ENCODE assay signal across 8 cellular contexts in the genomic region with DNA sequence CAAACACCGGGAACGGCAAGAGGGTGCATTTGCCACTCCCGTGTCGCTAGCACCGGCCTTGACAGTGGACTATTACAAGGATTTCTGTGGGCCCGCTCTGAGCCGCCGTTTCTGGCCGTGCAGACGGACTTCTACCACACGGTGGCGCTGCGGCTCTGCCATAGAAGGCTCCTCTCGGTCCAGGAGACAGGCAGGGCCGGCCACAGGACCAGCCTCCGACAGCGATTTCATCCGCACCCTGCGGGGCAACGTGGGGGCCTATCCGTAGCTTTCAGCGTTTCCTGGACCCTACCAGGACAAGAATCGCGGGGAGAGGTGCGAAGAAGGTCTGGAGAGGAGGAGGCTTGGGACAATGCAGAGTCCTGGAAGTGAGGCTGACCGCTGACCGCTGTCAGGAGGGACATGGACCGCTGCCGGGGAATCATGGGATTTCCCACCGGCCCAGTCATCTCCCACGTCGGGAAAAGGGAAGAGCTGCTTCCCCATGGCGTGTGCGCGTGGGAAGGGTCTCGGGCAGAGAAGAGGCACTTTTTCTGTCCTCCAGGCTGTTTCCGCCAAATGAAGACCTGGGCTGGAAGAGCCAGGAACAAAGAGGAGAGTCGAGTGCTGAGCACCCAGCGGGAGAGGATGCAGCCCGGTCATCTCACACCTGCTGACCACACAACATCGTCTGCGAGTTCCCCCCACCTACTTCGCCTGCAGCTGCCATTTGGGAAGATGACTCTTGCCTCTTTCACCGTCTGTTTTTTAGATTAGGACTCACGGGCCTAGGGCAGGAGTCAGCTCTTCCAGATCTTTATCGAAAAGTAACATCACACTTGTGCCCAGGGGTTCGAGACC. TPM values are rescaled to one million over a fixed set of nuclear protein-coding genes. Genes with fewer than 3 reads are reported as not detected.
A peak's percentile ranks its signal among the peaks of the same experiment; 100 is the strongest.
DNase-seq lines count a peak whose midpoint lies in the region; ATAC-seq, FAIRE-seq and TF ChIP-seq lines count a peak whose summit lies in the region.

No MANE protein-coding gene starts in this region.

- WGBS in H1 (ENCODE audit: extremely low coverage in 1 of 2, insufficient coverage in 1 of 2, insufficient read length in 1 of 2, insufficient replicate concordance in 2 of 2, low coverage in 1 of 2, low lambda C conversion rate in 2 of 2, missing lambda C conversion rate in 1 of 2), 2 experiments: 43% methylated on average over 47 of the region's 47 CpGs; no CpG with 5 or more reads in 1 of the 2 experiments

- no peaks in the 10 kb centered on the region for H3K79me2 ChIP-seq in H1 (ENCODE audit: control insufficient read depth in 1 of 2, insufficient read depth in 2 of 2, low read length in 2 of 2)

- no peak overlapping the region for H4K5ac ChIP-seq in H1 (ENCODE audit: insufficient read length, low read depth, low read length)

- no peak for TF ChIP-seq POLR2A in H1 (IDR thresholded peaks at IDR 0.05; ENCODE audit: control extremely low read depth in 1 of 2, low read depth in 2 of 2, low read length in 2 of 2)

- no peak overlapping the region for H2AK5ac ChIP-seq in H1 (ENCODE audit: low read depth, low read length)

- POLR2A ChIA-PET in AG04449 (lab: Yijun Ruan, JAX) (no interaction called here), H1 (lab: Charles Lee; ENCODE audit: partially characterized antibody) (interaction anchor here (2.2 kb wide), 1 partner anchor 18 kb away, joined by 8 read pairs; no protein-coding TSS in a partner anchor)

- H3K4ac ChIP-seq in H1 (replicated peaks; ENCODE audit: insufficient read length, low read depth, low read length): no peak overlapping the region

- no peak overlapping the region for H3K56ac ChIP-seq in H1 (replicated peaks; ENCODE audit: insufficient read length, low read depth, low read length)

- no peak overlapping the region for H2BK20ac ChIP-seq in H1 (ENCODE audit: low read length)

- H3K27ac ChIP-seq in H1 (ENCODE audit: low read depth, low read length): no peak overlapping the region

- H3K14ac ChIP-seq in H1 (ENCODE audit: insufficient read length): no peak overlapping the region

- no peak overlapping the region for H2BK5ac ChIP-seq in H1 (ENCODE audit: low read depth, low read length)

- no peaks in the 10 kb centered on the region for H4K20me1 ChIP-seq in H1 (replicated peaks in 1 of 2; ENCODE audit: control insufficient read depth in 1 of 2, insufficient read depth in 2 of 2, low read length in 2 of 2)

- no peak overlapping the region for H2BK12ac ChIP-seq in H1 (ENCODE audit: low read depth, low read length)

- peak; percentile 93 to 95 for TF ChIP-seq RAD21 in H1 (IDR thresholded peaks at IDR 0.05 in 1 of 2, conservative IDR thresholded peaks at IDR 0.05 in 1 of 2; ENCODE audit: low read depth in 2 of 2, low read length in 2 of 2)

- no peak overlapping the region for H4K91ac ChIP-seq in H1 (replicated peaks; ENCODE audit: insufficient read length, low read length)

- no peak overlapping the region for H3K23ac ChIP-seq in H1 (ENCODE audit: insufficient read length)

- no peak overlapping the region for H3K9ac ChIP-seq in H1 (replicated peaks in 1 of 4; ENCODE audit: extremely low read depth in 1 of 4, low read depth in 3 of 4, low read length in 3 of 4)

- H3K27me3 ChIP-seq in H1 (replicated peaks in 1 of 4; ENCODE audit: control insufficient read depth in 3 of 4, extremely low read depth in 1 of 4, insufficient read depth in 3 of 4, low read length in 3 of 4): peaks cover 0 to 9% (median 5%) of the 10 kb centered on the region in 4 experiments; a peak in 5 of 7 replicates

- TF ChIP-seq CTCF in AG04449 (IDR thresholded peaks at IDR 0.05; ENCODE audit: insufficient read depth, low read length, missing control alignments) (peak; percentile 97), H1 (IDR thresholded peaks at IDR 0.05; ENCODE audit: control extremely low read depth in 1 of 3, insufficient read depth in 1 of 3, low read depth in 1 of 3, low read length in 3 of 3) (peak; percentile 90 to 95 (median 94))

- peak overlapping the region; percentile 1 to 67; a peak in 3 of 4 replicates for H3K4me2 ChIP-seq in H1 (ENCODE audit: insufficient read depth in 1 of 2, low read depth in 2 of 2, low read length in 2 of 2)

- no peaks in the 10 kb centered on the region for H3K36me3 ChIP-seq in H1 (ENCODE audit: control insufficient read depth in 2 of 4, insufficient read depth in 4 of 4, low read length in 3 of 4)

- peak overlapping the region; percentile 88; the same call in 1 of the 2 replicates for H2AFZ ChIP-seq in H1 (ENCODE audit: low read length)

- FAIRE-seq in H1 (lab: Jason Lieb, UNC): no peak

- H3K9me3 ChIP-seq in H1 (ENCODE audit: insufficient read depth in 2 of 2, low read depth in 1 of 2, low read length in 1 of 2): no peaks in the 10 kb centered on the region

- CTCF ChIA-PET in AG04449 (lab: Yijun Ruan, JAX) (interaction anchor here (0.6 to 7.3 kb wide), 73 partner anchors 9 to 795 kb away, joined by 3 to 111 read pairs (median 4); partner anchors contain the start of gene ZFP36L2), H1 (lab: Charles Lee; ENCODE audit: partially characterized antibody) (interaction anchor here (0.6 to 12.3 kb wide), 51 partner anchors 9 to 742 kb away, joined by 3 to 137 read pairs (median 4); no protein-coding TSS in a partner anchor)

- H2BK15ac ChIP-seq in H1 (ENCODE audit: low read length): no peak overlapping the region

- ATAC-seq in GM18868 (IDR thresholded peaks at IDR 0.05; ENCODE audit: unreplicated experiment): peak; percentile 80

- no peak overlapping the region for H4K8ac ChIP-seq in H1 (ENCODE audit: extremely low read depth, insufficient read depth, low read length)

- peak overlapping the region; percentile 42 for H3K4me3 ChIP-seq in AG04449 (ENCODE audit: low read depth, low read length)
- peak overlapping the region in 1 of 4 experiments; percentile 45; a peak in 2 of 8 replicates for H3K4me3 ChIP-seq in H1 (ENCODE audit: extremely low read depth in 1 of 4, insufficient read depth in 2 of 4, low read depth in 3 of 4, low read length in 4 of 4)

- H3K23me2 ChIP-seq in H1 (ENCODE audit: low read depth, low read length): no peaks in the 10 kb centered on the region

- TF ChIP-seq EP300 in H1 (IDR thresholded peaks at IDR 0.05; ENCODE audit: borderline replicate concordance in 1 of 2, low read depth in 2 of 2, low read length in 2 of 2): no peak

- no peak overlapping the region for H2BK120ac ChIP-seq in H1 (replicated peaks; ENCODE audit: low read depth, low read length)

- H3K4me1 ChIP-seq in H1 (replicated peaks in 1 of 4; ENCODE audit: control insufficient read depth in 3 of 4, insufficient read depth in 4 of 4, low read length in 3 of 4): no peaks in the 10 kb centered on the region; a peak in 2 of 7 replicates

- no peak for DNase-seq in AG04449 (ENCODE audit: low read depth, low spot score)
- DNase-seq in HT-29 (ENCODE audit: low spot score): peak; percentile 94
- peak; percentile 66 to 72 for DNase-seq in NOMO-1 (lab: John Stamatoyannopoulos, UW; ENCODE audit: unreplicated experiment in 2 of 2)
- peak; percentile 56 to 85 (median 78) for DNase-seq in activated CD8-positive, alpha-beta memory T cell treated with anti-CD3 and anti-CD28 coated beads for 48 hours (ENCODE audit: low read depth in 2 of 3, low spot score in 2 of 3)
- DNase-seq in H1 (ENCODE audit: low read depth in 1 of 2, low spot score in 2 of 2): peak; percentile 43 to 97
- DNase-seq in midbrain (lab: John Stamatoyannopoulos, UW): peak; percentile 92
- DNase-seq in stimulated activated CD8-positive, alpha-beta memory T cell treated with anti-CD3 and anti-CD28 coated beads, Interleukin-15, amount 100 ng/mL, for 1 hour (ENCODE audit: low read depth): peak; percentile 69

- H3K79me1 ChIP-seq in H1 (ENCODE audit: low read depth, low read length): no peaks in the 10 kb centered on the region

- no peak overlapping the region for H3K18ac ChIP-seq in H1 (ENCODE audit: extremely low read depth, low read length)

TF ChIP-seq in H1, 55 proteins besides CTCF, POLR2A, EP300 and RAD21 (continues in another document):
- TF ChIP-seq SUZ12 (IDR thresholded peaks at IDR 0.05; ENCODE audit: low read length) (no peak), RNF2 (IDR thresholded peaks at IDR 0.05; ENCODE audit: borderline replicate concordance, low read depth, low read length, missing control alignments, poor library complexity, severe bottlenecking) (no peak), SIN3A (conservative IDR thresholded peaks at IDR 0.05 in 1 of 2, IDR thresholded peaks at IDR 0.05 in 1 of 2; ENCODE audit: low read depth in 1 of 2, low read length in 2 of 2) (0 out of 4 replicates have a peak, but pooled peaks of 1 of the 2 experiments have one; percentile 47), RXRA (IDR thresholded peaks at IDR 0.05; ENCODE audit: insufficient read depth, low read depth, low read length) (no peak), POU5F1 (IDR thresholded peaks at IDR 0.05; ENCODE audit: low read depth, low read length) (no peak), CHD2 (IDR thresholded peaks at IDR 0.05; ENCODE audit: low read length) (no peak), ATF2 (IDR thresholded peaks at IDR 0.05; ENCODE audit: low read length) (no peak), YY1 (IDR thresholded peaks at IDR 0.05; ENCODE audit: low read depth, low read length) (no peak)
- TF ChIP-seq, protein P1, sequence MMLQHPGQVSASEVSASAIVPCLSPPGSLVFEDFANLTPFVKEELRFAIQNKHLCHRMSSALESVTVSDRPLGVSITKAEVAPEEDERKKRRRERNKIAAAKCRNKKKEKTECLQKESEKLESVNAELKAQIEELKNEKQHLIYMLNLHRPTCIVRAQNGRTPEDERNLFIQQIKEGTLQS (IDR thresholded peaks at IDR 0.05; ENCODE audit: insufficient read depth, low read depth, low read length): no peak

RNA-seq across cellular contexts. Expression of gene HAAO, which starts 35.5 kb away (rescaled TPM):
- total RNA-seq in HT-29 (2014; rRNA removed; shearing (Covaris generic)): not detected in 2 replicates
- total RNA-seq in H1 (2021; fragmentation: NEBNext Ultra II Directional; extraction: Animal tissue kit (Norgen Biotek cat#: 25700)): 2.5 and 3.2 TPM in 2 replicates
- 7.0 and 9.5 TPM in 2 replicates for polyA plus RNA-seq in H1 (2011; rRNA removed)
- 5.4 TPM for polyA plus RNA-seq in H1 (2011; cell fraction: cytosol; rRNA removed)
- 12.8 TPM for polyA plus RNA-seq in H1 (2011; cell fraction: nucleus; rRNA removed)
- polyA plus RNA-seq in H1 (2012, experiment 1 of 2): 2.2 to 6.4 TPM (median 4.5 TPM) in 4 replicates
- polyA plus RNA-seq in H1 (2012, experiment 2 of 2): 2.6 TPM
- 1.8 TPM for polyA plus RNA-seq in H1 (2013, experiment 1 of 2)
- polyA plus RNA-seq in H1 (2013, experiment 2 of 2): 1.7 TPM
- polyA minus RNA-seq in H1 (2011; rRNA and poly(A)+ RNA removed): 3.3 and 5.6 TPM in 2 replicates
- polyA minus RNA-seq in H1 (2011; cell fraction: cytosol; rRNA and poly(A)+ RNA removed): 1.4 TPM
- 5.7 TPM for polyA minus RNA-seq in H1 (2011; cell fraction: nucleus; rRNA and poly(A)+ RNA removed)
